ENCODE assay signal across 8 cellular contexts in genomic region chr14:35825968-35826217, GRCh38. TPM values are rescaled to one million over a fixed set of nuclear protein-coding genes. Genes with fewer than 3 reads are reported as not detected.
DNase-seq lines count a peak whose midpoint lies in the region; ATAC-seq and TF ChIP-seq lines count a peak whose summit lies in the region.

No MANE protein-coding gene starts in this region.

- H3K9me3 ChIP-seq in MM.1S (replicated peaks; ENCODE audit: insufficient read depth, low read length) = no peaks in the 10 kb centered on the region

- H3K79me2 ChIP-seq in MM.1S (ENCODE audit: low read length) = peaks cover 15% of the 10 kb centered on the region

- TF ChIP-seq CTCF in C4-2B (conservative IDR thresholded peaks at IDR 0.05) (no peak), MM.1S (IDR thresholded peaks at IDR 0.05; ENCODE audit: low read length) (no peak), neural crest cell (conservative IDR thresholded peaks at IDR 0.05) (no peak)

- peak overlapping the region; percentile 88 to 90 for H3K4me3 Mint-ChIP-seq in effector memory CD8-positive, alpha-beta T cell
- peak overlapping the region; percentile 88 for H3K4me3 Mint-ChIP-seq in neural crest cell

- H2AFZ ChIP-seq in MM.1S (ENCODE audit: low read length) = peak overlapping the region; percentile 72

- no peaks in the 10 kb centered on the region for H3K9me2 ChIP-seq in MM.1S (replicated peaks; ENCODE audit: insufficient read depth, low read length)

- H3K27me3 ChIP-seq in MM.1S (replicated peaks; ENCODE audit: insufficient read depth, low read length) = no peaks in the 10 kb centered on the region

- peak overlapping the region; percentile 55 for H3K4me2 ChIP-seq in MM.1S (ENCODE audit: low read depth, low read length)

- H3K4me1 ChIP-seq in MM.1S (ENCODE audit: low read length) = no peaks in the 10 kb centered on the region; the same call in 1 of the 2 replicates

- H3K27me3 Mint-ChIP-seq in effector memory CD8-positive, alpha-beta T cell = no peaks in the 10 kb centered on the region
- peaks cover 19% of the 10 kb centered on the region for H3K27me3 Mint-ChIP-seq in neural crest cell (ENCODE audit: low read depth)

- H3K9ac ChIP-seq in MM.1S (ENCODE audit: low read length) = peak overlapping the region; percentile 51

- peaks cover 13% of the 10 kb centered on the region for H3K36me3 Mint-ChIP-seq in effector memory CD8-positive, alpha-beta T cell (ENCODE audit: insufficient read depth)
- H3K36me3 Mint-ChIP-seq in neural crest cell (ENCODE audit: low read depth) = peaks cover 4% of the 10 kb centered on the region

- no peak for ATAC-seq in effector memory CD8-positive, alpha-beta T cell (replicated peaks)
- ATAC-seq in left lobe of liver = no peak

- peaks cover 13 to 16% of the 10 kb centered on the region in 2 donors for H3K4me1 Mint-ChIP-seq in effector memory CD8-positive, alpha-beta T cell (ENCODE audit: low read depth in 2 of 2)
- H3K4me1 Mint-ChIP-seq in neural crest cell = peaks cover 21% of the 10 kb centered on the region

- H3F3A ChIP-seq in MM.1S (ENCODE audit: insufficient read depth, low read length) = no peaks in the 10 kb centered on the region; the same call in 1 of the 2 replicates

- DNase-seq in MM.1S = no peak
- no peak for DNase-seq in effector memory CD8-positive, alpha-beta T cell
- DNase-seq in neural crest cell (ENCODE audit: low read depth, low spot score) = no peak
- DNase-seq in NCI-H1436 treated with DMSO at 0.1 percent for 48 hours (lab: John Stamatoyannopoulos, UW) = no peak
- DNase-seq in left lobe of liver (ENCODE audit: low spot score) = no peak
- DNase-seq in RPMI8226 = no peak
- no peak for DNase-seq in NOMO-1 treated with DMSO at 0.1 percent for 48 hours (lab: John Stamatoyannopoulos, UW; ENCODE audit: unreplicated experiment)

- no peaks in the 10 kb centered on the region for H3K36me3 ChIP-seq in MM.1S (replicated peaks; ENCODE audit: insufficient read depth, low read length)

- H3K27ac ChIP-seq in C4-2B (peak overlapping the region; percentile 85), MM.1S (ENCODE audit: low read length) (peak overlapping the region; percentile 23; the same call in 1 of the 2 replicates)

- no peaks in the 10 kb centered on the region for H4K20me1 ChIP-seq in MM.1S (ENCODE audit: insufficient read depth, low read length)

- H3K4me3 ChIP-seq in MM.1S (ENCODE audit: low read length) = peak overlapping the region; percentile 83

- peak overlapping the region; percentile 87 to 88 for H3K27ac Mint-ChIP-seq in effector memory CD8-positive, alpha-beta T cell
- H3K27ac Mint-ChIP-seq in neural crest cell (ENCODE audit: unreplicated experiment) = peak overlapping the region; percentile 64

- no peaks in the 10 kb centered on the region for H3K9me3 Mint-ChIP-seq in effector memory CD8-positive, alpha-beta T cell
- H3K9me3 Mint-ChIP-seq in neural crest cell = no peaks in the 10 kb centered on the region

RNA-seq across cellular contexts. Expression of gene BRMS1L, which starts 0.2 kb away (rescaled TPM):
- total RNA-seq in neural crest cell (12.4 and 14.5 TPM in 2 replicates), left lobe of liver (2.8 TPM)

RNA-seq across cellular contexts. Expression of gene RALGAPA1, which starts 16.8 kb away (rescaled TPM):
- total RNA-seq in neural crest cell (42.0 and 46.0 TPM in 2 replicates), left lobe of liver (21.1 TPM)
